ENCODE assay signal across 1 cellular context in the genomic region with DNA sequence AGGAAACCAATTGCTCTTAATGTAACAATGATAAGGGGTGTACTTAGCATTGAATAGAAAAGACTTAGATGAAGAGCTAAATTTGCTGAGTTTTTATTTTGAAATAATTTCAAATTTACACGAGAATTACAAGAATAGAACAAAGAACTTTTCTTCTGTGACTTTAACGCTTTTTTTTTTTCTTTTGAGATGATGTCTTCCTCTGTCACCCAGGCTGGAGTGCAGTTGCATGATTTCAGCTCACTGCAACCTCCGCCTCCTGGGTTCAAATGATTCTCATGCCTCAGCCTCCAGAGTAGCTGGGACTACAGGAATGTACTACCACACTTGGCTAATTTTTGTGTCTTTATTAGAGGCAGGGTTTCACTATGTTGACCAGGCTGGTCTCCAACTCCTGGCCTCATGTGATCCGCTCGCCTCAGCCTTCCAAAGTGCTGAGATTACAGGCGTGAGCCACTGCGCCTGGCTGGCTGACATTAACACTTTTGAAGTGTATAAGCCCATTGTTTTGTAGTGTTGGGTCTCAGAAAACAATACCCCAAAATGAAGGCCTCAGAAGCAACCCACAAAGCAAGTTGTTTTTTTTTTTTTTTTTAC.
TF ChIP-seq lines count a peak whose summit lies in the region.

No MANE protein-coding gene starts in this region.

TF ChIP-seq in GM23338, 12 proteins besides CTCF, POLR2A, EP300 and RAD21:
- TF ChIP-seq STAT1 (IDR thresholded peaks at IDR 0.05; ENCODE audit: unreplicated experiment), result no peak
- TF ChIP-seq REST (IDR thresholded peaks at IDR 0.05; ENCODE audit: unreplicated experiment), result no peak
- TF ChIP-seq EZH2 (IDR thresholded peaks at IDR 0.05; ENCODE audit: low read depth, unreplicated experiment), result no peak
- no peak for TF ChIP-seq NANOG (IDR thresholded peaks at IDR 0.05; ENCODE audit: borderline replicate concordance)
- TF ChIP-seq JUNB (IDR thresholded peaks at IDR 0.05; ENCODE audit: unreplicated experiment), result no peak
- no peak for TF ChIP-seq ZNF462 (CRISPR knock-in tag; IDR thresholded peaks at IDR 0.05)
- no peak for TF ChIP-seq ZNF331 (CRISPR knock-in tag; IDR thresholded peaks at IDR 0.05; ENCODE audit: low read depth)
- TF ChIP-seq ZNF114 (CRISPR knock-in tag; IDR thresholded peaks at IDR 0.05), result no peak
- TF ChIP-seq POLR2AphosphoS5 (IDR thresholded peaks at IDR 0.05; ENCODE audit: low read depth), result no peak
- TF ChIP-seq EZH2phosphoT487 (IDR thresholded peaks at IDR 0.05; ENCODE audit: unreplicated experiment), result no peak
- no peak for TF ChIP-seq CREB1 (CRISPR knock-in tag; IDR thresholded peaks at IDR 0.05; ENCODE audit: low read depth)
- TF ChIP-seq ETS1 (IDR thresholded peaks at IDR 0.05), result no peak
